Comparison of ENCODE assay signal across 23 cellular contexts in the genomic region with DNA sequence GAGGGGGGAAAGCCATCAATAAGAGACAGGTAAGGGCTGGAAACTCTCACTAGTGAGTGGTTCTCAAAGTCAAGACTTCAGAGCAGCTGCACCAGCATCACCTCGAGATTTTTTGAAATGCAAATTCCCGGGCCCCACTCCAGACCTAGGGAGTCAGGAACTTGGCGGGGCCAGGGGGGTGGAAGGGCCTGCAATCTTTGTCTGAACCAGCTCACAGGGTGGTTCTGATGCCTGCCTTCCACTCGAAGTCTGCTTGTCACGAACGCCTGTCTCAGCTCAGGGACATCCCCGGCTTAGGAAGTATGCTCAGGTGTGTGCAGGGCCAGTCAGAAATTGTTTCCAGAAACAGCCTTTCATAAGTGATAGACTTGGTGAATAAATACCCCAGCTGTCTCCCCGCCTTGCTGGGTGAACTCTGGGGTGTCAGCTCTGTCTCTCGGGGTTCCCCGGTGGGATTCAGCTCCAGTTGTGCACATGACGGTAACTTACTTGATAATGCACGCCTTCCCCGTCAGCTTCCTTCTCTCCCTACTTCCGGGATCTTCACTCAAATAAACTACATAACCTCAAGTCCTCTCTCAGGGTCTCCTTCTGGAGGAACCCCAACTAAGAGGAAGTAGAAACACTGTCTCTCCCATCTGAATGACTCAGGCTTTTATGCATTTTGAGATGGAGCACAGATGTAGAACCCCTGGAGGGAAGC. TPM values are rescaled to one million over a fixed set of nuclear protein-coding genes. Genes with fewer than 3 reads are reported as not detected.
DNase-seq lines count a peak whose midpoint lies in the region; ATAC-seq and TF ChIP-seq lines count a peak whose summit lies in the region.
"Had no signal": no experiment of that assay in that cellular context is flagged by ENCODE, and none has a peak within 500 bp of the region (broad histone marks: within the 10 kb centered on the region; RNA-seq: fewer than 3 reads in every experiment).

No MANE protein-coding gene starts in this region.

- no peaks in the 10 kb centered on the region for H3K9me3 ChIP-seq in OCI-LY7 (ENCODE audit: low read length)
- H3K9me3 ChIP-seq: right lobe of liver, SJCRH30 had no signal

- H3K27ac ChIP-seq in OCI-LY7 (ENCODE audit: low read depth, low read length, poor library complexity, severe bottlenecking), result no peak overlapping the region
- H3K27ac ChIP-seq: cardiac muscle cell, PC-9, right lobe of liver, SJCRH30 had no signal

- POLR2A ChIA-PET in OCI-LY7 (lab: Charles Lee), result no interaction called here

- no peaks in the 10 kb centered on the region for H4K20me1 ChIP-seq in OCI-LY7 (ENCODE audit: insufficient read depth, low read length)

- H3K79me2 ChIP-seq in OCI-LY7 (ENCODE audit: insufficient read depth, low read depth, low read length), result no peaks in the 10 kb centered on the region

- peak overlapping the region; percentile 83 for H2AFZ ChIP-seq in OCI-LY7 (ENCODE audit: low read length)
- H2AFZ ChIP-seq: PC-9 had no signal

- no TSS peak for BruUV-seq in OCI-LY7 (replicated peaks; lab: Mats Ljungman, UMichigan)

- no peak overlapping the region for H3K4me3 ChIP-seq in OCI-LY7 (ENCODE audit: low read depth, low read length, poor library complexity, severe bottlenecking)
- H3K4me3 ChIP-seq: cardiac muscle cell, PC-9, right lobe of liver, SJCRH30 had no signal

- no peak overlapping the region for H3K4me2 ChIP-seq in OCI-LY7 (ENCODE audit: low read length)
- H3K4me2 ChIP-seq: PC-9 had no signal

- DNase-seq in SKM-1 treated with dmso at 0.1 percent for 144 hours (lab: John Stamatoyannopoulos, UW; ENCODE audit: unreplicated experiment) (peak; percentile 1), SKM-1 (lab: John Stamatoyannopoulos, UW; ENCODE audit: unreplicated experiment) (no peak), OCI-LY7 (ENCODE audit: low spot score) (no peak), ecto neural progenitor cell (ENCODE audit: low spot score) (peak; percentile 21), DMS114 treated with DMSO at 0.1 percent for 48 hours (lab: John Stamatoyannopoulos, UW; ENCODE audit: unreplicated experiment) (no peak), Right ventricle myocardium inferior (ENCODE audit: missing footprints) (no peak)
- DNase-seq: 8988T; activated CD4-positive, alpha-beta T cell treated with anti-CD3 and anti-CD28 coated beads for 48 hours; activated CD8-positive, alpha-beta memory T cell treated with anti-CD3 and anti-CD28 coated beads, Interleukin-2, amount 10 ng/mL, durations not matched to agents 7 days and 5 days; anterior cingulate cortex; CD8-positive, alpha-beta memory T cell; DMS79; GOT3; NCI-H2081; NCI-H345; NCI-H748 treated with DMSO at 0.1 percent for 48 hours; nephron progenitor cell; PC-9; right lobe of liver; SJCRH30 had no signal

- peaks cover 8% of the 10 kb centered on the region for H3K4me1 ChIP-seq in OCI-LY7 (ENCODE audit: insufficient read depth, low read length, poor library complexity, severe bottlenecking)
- H3K4me1 ChIP-seq: right lobe of liver, SJCRH30 had no signal

- CTCF ChIA-PET in OCI-LY7 (lab: Charles Lee; ENCODE audit: unreplicated experiment), result no interaction called here

- intact Hi-C loops in OCI-LY7 (cut with micrococcal nuclease; ENCODE audit: unreplicated experiment) (no loop called here), Right ventricle myocardium inferior (cut with DNase I) (no loop called here)

- no peaks in the 10 kb centered on the region for H3K36me3 ChIP-seq in OCI-LY7 (ENCODE audit: insufficient read depth, low read length)
- H3K36me3 ChIP-seq: cardiac muscle cell, right lobe of liver, SJCRH30 had no signal

- H3K9me2 ChIP-seq in OCI-LY7 (ENCODE audit: insufficient read depth, low read length), result no peaks in the 10 kb centered on the region

- no peak for ATAC-seq in HG02642 (IDR thresholded peaks at IDR 0.05; ENCODE audit: poor library complexity, unreplicated experiment)
- ATAC-seq in HG03439 (IDR thresholded peaks at IDR 0.05; ENCODE audit: unreplicated experiment), result no peak
- ATAC-seq in Right ventricle myocardium inferior, result no peak
- ATAC-seq: activated CD8-positive, alpha-beta memory T cell treated with anti-CD3 and anti-CD28 coated beads, Interleukin-2, amount 10 ng/mL, durations not matched to agents 7 days and 5 days had no signal

- no peak for TF ChIP-seq CTCF in OCI-LY7 (conservative IDR thresholded peaks at IDR 0.05; ENCODE audit: low read length)

RNA-seq across cellular contexts. Expression of a gene that starts 17.2 kb away (rescaled TPM):
- 0.44 and 0.47 TPM in 2 replicates for total RNA-seq in OCI-LY7 (2014; rRNA removed; shearing (Covaris generic))
- not detected in 2 replicates for total RNA-seq in OCI-LY7 (2022)
- 27.5 TPM for total RNA-seq in Right ventricle myocardium inferior
- total RNA-seq: SJCRH30 had no signal

Comparison
In these comparisons a context has a peak if more than half of its experiments do, and no peak if none do; other contexts are left out.
1. DNase-seq: peak in SKM-1 treated with dmso at 0.1 percent for 144 hours (single experiment) and ecto neural progenitor cell (single experiment); none in SKM-1 (single experiment), OCI-LY7 (single experiment), DMS114 treated with DMSO at 0.1 percent for 48 hours (single experiment) and Right ventricle myocardium inferior (single experiment).
2. RNA of a gene that starts 17.2 kb away (total RNA-seq): 27.5 TPM in Right ventricle myocardium inferior (single experiment); 0.44 to 0.47 TPM in OCI-LY7; every median in the first group is over 10 times any median in the second.